In the genomic region with DNA sequence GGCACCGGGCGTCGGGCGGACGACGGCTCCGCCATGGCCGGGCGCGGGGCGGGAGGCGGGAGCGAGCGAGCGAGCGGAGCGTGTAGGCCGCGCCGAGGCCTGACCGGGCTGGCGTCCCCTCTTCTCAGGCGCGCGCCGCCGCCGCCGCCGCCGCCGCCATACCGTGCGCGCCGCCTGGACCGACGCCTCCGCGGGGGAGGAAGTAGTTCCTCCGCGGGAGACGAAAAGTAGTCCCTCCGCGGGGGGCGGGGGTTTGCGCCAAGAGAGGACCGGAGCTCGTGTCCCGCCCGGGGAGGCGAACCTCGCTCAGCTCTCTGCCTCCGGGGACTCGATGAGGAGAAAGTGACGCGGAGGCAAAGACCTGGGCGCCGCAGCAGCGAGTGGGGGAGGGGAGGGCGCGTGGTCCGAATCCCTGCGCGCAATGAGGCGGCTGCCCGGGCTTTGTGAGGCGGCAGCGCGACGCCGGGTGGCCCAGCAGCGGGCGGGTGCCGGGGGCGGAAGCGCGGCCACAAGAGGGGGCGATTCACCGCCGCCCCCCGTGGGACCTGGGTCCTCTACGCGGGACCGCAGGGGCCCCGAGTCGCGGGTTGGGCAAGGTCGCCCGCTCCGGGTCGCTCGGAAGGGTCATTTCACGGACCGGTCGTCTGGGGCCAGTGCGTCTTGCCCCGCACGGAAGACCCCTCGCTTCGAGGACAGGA, we compare ENCODE assay signal across 8 cellular contexts. TPM values are rescaled to one million over a fixed set of nuclear protein-coding genes. Genes with fewer than 3 reads are reported as not detected.
DNase-seq lines count a peak whose midpoint lies in the region; ATAC-seq and TF ChIP-seq lines count a peak whose summit lies in the region.

Gene BRWD1, minus strand, starts transcription at position 176 of the 698 bp plus-strand sequence. Its CDS starts 141 bp downstream, at position 35.

- peak; percentile 43 for ATAC-seq in HG03103 (IDR thresholded peaks at IDR 0.05; ENCODE audit: low read depth, unreplicated experiment)
- ATAC-seq in activated CD4-positive, alpha-beta T cell treated with anti-CD3 and anti-CD28 coated beads for 36 hours: peak; percentile 42
- ATAC-seq in left colon: peak; percentile 74

- H3K4me1 Mint-ChIP-seq in activated CD4-positive, alpha-beta T cell treated with anti-CD3 and anti-CD28 coated beads for 36 hours: peaks cover 40% of the 10 kb centered on the region

- peaks cover 28% of the 10 kb centered on the region for H3K36me3 Mint-ChIP-seq in activated CD4-positive, alpha-beta T cell treated with anti-CD3 and anti-CD28 coated beads for 36 hours (ENCODE audit: low read depth)

- H3K9me3 Mint-ChIP-seq in activated CD4-positive, alpha-beta T cell treated with anti-CD3 and anti-CD28 coated beads for 36 hours (ENCODE audit: low read depth): no peaks in the 10 kb centered on the region

- H3K27me3 Mint-ChIP-seq in activated CD4-positive, alpha-beta T cell treated with anti-CD3 and anti-CD28 coated beads for 36 hours: no peaks in the 10 kb centered on the region

- no peak for TF ChIP-seq CTCF in AG04449 (IDR thresholded peaks at IDR 0.05; ENCODE audit: insufficient read depth, low read length, missing control alignments)
- TF ChIP-seq CTCF in choroid plexus epithelial cell (conservative IDR thresholded peaks at IDR 0.05; ENCODE audit: low read depth, low read length): no peak

- H3K4me3 Mint-ChIP-seq in activated CD4-positive, alpha-beta T cell treated with anti-CD3 and anti-CD28 coated beads for 36 hours: peak within 1 kb of the TSS; percentile 92

- intact Hi-C loops in activated CD4-positive, alpha-beta T cell treated with anti-CD3 and anti-CD28 coated beads for 36 hours (cut with DNase I, micrococcal nuclease): loop anchor here (1.0 to 5.0 kb wide), 9 partner anchors 36 to 546 kb away; partner anchors contain the start of genes ETS2 (in 2 of the 2), HMGN1 (in 1 of the 2) and PSMG1 (in 1 of the 2)
- intact Hi-C loops in left colon (cut with DNase I, micrococcal nuclease): no loop called here

- H3K4me3 ChIP-seq in AG04449 (ENCODE audit: low read depth, low read length) (peak within 1 kb of the TSS; percentile 76), choroid plexus epithelial cell (ENCODE audit: low read depth, low read length) (peak within 1 kb of the TSS; percentile 76)

- CTCF ChIA-PET in AG04449 (lab: Yijun Ruan, JAX): interaction anchor here (1.2 to 1.3 kb wide), 3 partner anchors 32 to 129 kb away, joined by 3 to 4 read pairs (median 3); no protein-coding TSS in a partner anchor
- CTCF ChIA-PET in activated CD4-positive, alpha-beta T cell treated with anti-CD3 and anti-CD28 coated beads for 36 hours (lab: Charles Lee): no interaction called here

- peak; percentile 47 for DNase-seq in AG04449 (ENCODE audit: low read depth, low spot score)
- DNase-seq in NCI-H446 treated with DMSO at 0.1 percent for 48 hours (lab: John Stamatoyannopoulos, UW): peak; percentile 73
- DNase-seq in activated CD4-positive, alpha-beta T cell treated with anti-CD3 and anti-CD28 coated beads for 36 hours: peak; percentile 85
- DNase-seq in choroid plexus epithelial cell (ENCODE audit: low read depth): peak; percentile 87
- DNase-seq in left colon: peak; percentile 79 to 88
- peak; percentile 72 to 74 for DNase-seq in stimulated activated CD4-positive, alpha-beta T cell treated with anti-CD3 and anti-CD28 coated beads, Interleukin-1b, Interleukin-23, amount 100 ng/mL, for 4 hours (ENCODE audit: low read depth in 2 of 2)

- peak; percentile 64 for TF ChIP-seq POLR2A in GM18526 (IDR thresholded peaks at IDR 0.05; ENCODE audit: extremely low read depth, insufficient read length)

- POLR2A ChIA-PET in AG04449 (lab: Yijun Ruan, JAX): interaction anchor here (0.8 to 2.1 kb wide), 2 partner anchors 35 to 76 kb away, joined by 4 to 6 read pairs; partner anchors contain the start of gene HMGN1
- POLR2A ChIA-PET in activated CD4-positive, alpha-beta T cell treated with anti-CD3 and anti-CD28 coated beads for 36 hours (lab: Charles Lee): interaction anchor here (2.6 kb wide), 1 partner anchor 34 kb away, joined by 19 read pairs; the partner anchor contains the start of gene HMGN1

- peak within 1 kb of the TSS; percentile 96 for H3K27ac Mint-ChIP-seq in activated CD4-positive, alpha-beta T cell treated with anti-CD3 and anti-CD28 coated beads for 36 hours

RNA-seq across cellular contexts. Expression of gene BRWD1, which starts in this region (rescaled TPM):
- 10 to 100 TPM; 19.1 to 24.5 TPM for total RNA-seq in activated CD4-positive, alpha-beta T cell treated with anti-CD3 and anti-CD28 coated beads for 36 hours
- total RNA-seq in left colon: 10 to 100 TPM; 45.8 to 51.5 TPM

Comparison
In these comparisons a context has a peak if more than half of its experiments do, and no peak if none do; other contexts are left out.
1. Peak in every context shown above with its lines: DNase-seq, ATAC-seq and H3K4me3 ChIP-seq.
2. intact Hi-C loops: an anchor here in activated CD4-positive, alpha-beta T cell treated with anti-CD3 and anti-CD28 coated beads for 36 hours (1.0 to 5.0 kb wide); none called in left colon.